In the genomic region with DNA sequence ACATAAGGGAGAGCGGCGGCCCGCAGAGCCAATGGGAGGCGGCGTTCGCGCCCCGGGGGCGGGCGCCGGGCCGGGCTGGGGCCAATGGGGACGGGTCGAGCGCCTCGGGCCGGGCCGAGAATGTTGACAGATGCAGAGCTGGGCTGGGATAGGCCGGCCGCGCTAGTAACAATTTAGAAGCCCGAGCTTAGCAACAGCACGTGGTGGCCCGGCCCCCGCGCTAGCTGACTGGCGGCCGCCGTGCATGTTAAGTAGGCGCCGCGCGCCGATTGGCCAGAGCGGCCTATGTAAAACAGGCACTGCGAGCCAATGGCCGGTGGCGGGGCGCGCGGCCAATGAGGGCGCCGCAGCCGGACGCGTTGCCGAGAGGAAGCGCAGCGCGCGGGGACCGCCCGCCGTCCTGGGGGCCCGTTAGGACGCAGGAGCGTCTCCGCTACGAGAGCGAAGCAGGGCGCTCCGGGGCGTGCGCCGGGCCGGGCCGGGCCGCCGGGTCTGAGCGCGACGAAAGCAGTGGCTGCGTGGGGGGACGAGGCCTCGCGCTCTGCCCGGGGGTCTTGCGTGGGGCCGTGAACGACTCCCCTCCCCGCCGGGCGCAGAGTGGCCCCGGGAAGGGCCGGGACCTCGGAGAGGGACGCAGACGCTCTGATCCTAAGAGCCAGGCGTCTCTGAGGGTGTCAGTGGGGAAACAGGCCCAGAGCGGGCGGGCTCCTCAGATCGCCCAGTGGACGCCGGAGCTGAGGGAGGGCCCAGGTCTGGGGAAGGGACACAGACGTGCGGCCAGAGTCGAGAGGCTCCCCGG, we compare ENCODE assay signal across 1 cellular context.
TF ChIP-seq lines count a peak whose summit lies in the region.

No MANE protein-coding gene starts in this region.

TF ChIP-seq in H1, 55 proteins besides CTCF, POLR2A, EP300 and RAD21:
- TF ChIP-seq, protein P1, sequence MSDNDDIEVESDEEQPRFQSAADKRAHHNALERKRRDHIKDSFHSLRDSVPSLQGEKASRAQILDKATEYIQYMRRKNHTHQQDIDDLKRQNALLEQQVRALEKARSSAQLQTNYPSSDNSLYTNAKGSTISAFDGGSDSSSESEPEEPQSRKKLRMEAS (IDR thresholded peaks at IDR 0.05): peak; percentile 85
- peak; percentile 92 for TF ChIP-seq SP1 (IDR thresholded peaks at IDR 0.05; ENCODE audit: low read depth, low read length)
- TF ChIP-seq POLR2AphosphoS5 (IDR thresholded peaks at IDR 0.05; ENCODE audit: low read depth, low read length): no peak
- peak; percentile 43; the same call in 1 of the 2 replicates for TF ChIP-seq PHF8 (conservative IDR thresholded peaks at IDR 0.05; ENCODE audit: low read depth, low read length)
- no peak for TF ChIP-seq NANOG (IDR thresholded peaks at IDR 0.05; ENCODE audit: insufficient read depth, low read depth, low read length, poor library complexity, severe bottlenecking)
- peak in 1 of 2 experiments; percentile 37; a peak in 1 of 4 replicates for TF ChIP-seq SIN3A (conservative IDR thresholded peaks at IDR 0.05 in 1 of 2, IDR thresholded peaks at IDR 0.05 in 1 of 2; ENCODE audit: low read depth in 1 of 2, low read length in 2 of 2)
- peak; percentile 26 for TF ChIP-seq ASH2L (IDR thresholded peaks at IDR 0.05; ENCODE audit: low read length)
- TF ChIP-seq BCL11A (IDR thresholded peaks at IDR 0.05; ENCODE audit: low read depth in 2 of 2, low read length in 2 of 2): no peak
- peak; percentile 65 for TF ChIP-seq TAF1 (IDR thresholded peaks at IDR 0.05; ENCODE audit: low read depth, low read length)
- TF ChIP-seq CREB1 (IDR thresholded peaks at IDR 0.05): peak; percentile 17; the same call in 1 of the 2 replicates
- peak; percentile 81 for TF ChIP-seq KDM1A (IDR thresholded peaks at IDR 0.05; ENCODE audit: borderline replicate concordance, low read length)
- TF ChIP-seq KDM4A (IDR thresholded peaks at IDR 0.05; ENCODE audit: low read depth, low read length, severe bottlenecking): peak; percentile 87
- no peak for TF ChIP-seq SIX5 (IDR thresholded peaks at IDR 0.05; ENCODE audit: low read depth, low read length)
- TF ChIP-seq TBP (IDR thresholded peaks at IDR 0.05; ENCODE audit: low read depth, low read length): no peak
- TF ChIP-seq BACH1 (IDR thresholded peaks at IDR 0.05; ENCODE audit: low read length): no peak
- no peak for TF ChIP-seq GTF2F1 (IDR thresholded peaks at IDR 0.05; ENCODE audit: borderline replicate concordance, low read depth, low read length)
- peak; percentile 78 for TF ChIP-seq SP2 (IDR thresholded peaks at IDR 0.05; ENCODE audit: low read length)
- TF ChIP-seq, protein P2, sequence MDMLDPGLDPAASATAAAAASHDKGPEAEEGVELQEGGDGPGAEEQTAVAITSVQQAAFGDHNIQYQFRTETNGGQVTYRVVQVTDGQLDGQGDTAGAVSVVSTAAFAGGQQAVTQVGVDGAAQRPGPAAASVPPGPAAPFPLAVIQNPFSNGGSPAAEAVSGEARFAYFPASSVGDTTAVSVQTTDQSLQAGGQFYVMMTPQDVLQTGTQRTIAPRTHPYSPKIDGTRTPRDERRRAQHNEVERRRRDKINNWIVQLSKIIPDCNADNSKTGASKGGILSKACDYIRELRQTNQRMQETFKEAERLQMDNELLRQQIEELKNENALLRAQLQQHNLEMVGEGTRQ (IDR thresholded peaks at IDR 0.05; ENCODE audit: low read length): 0 out of 2 replicates have a peak, but pooled peaks have one; percentile 41
- TF ChIP-seq RFX5 (IDR thresholded peaks at IDR 0.05; ENCODE audit: borderline replicate concordance, low read depth, low read length): peak; percentile 84
- no peak for TF ChIP-seq CBX8 (IDR thresholded peaks at IDR 0.05; ENCODE audit: borderline replicate concordance, low read depth, low read length)
- peak; percentile 87 for TF ChIP-seq CHD2 (IDR thresholded peaks at IDR 0.05; ENCODE audit: low read length)
- TF ChIP-seq RNF2 (IDR thresholded peaks at IDR 0.05; ENCODE audit: borderline replicate concordance, low read depth, low read length, missing control alignments, poor library complexity, severe bottlenecking): no peak
- TF ChIP-seq TAF7 (optimal IDR thresholded peaks at IDR 0.05; ENCODE audit: borderline replicate concordance, low read depth, low read length): no peak
- TF ChIP-seq GABPA (IDR thresholded peaks at IDR 0.05; ENCODE audit: borderline replicate concordance, insufficient read depth, low read length): no peak
TF ChIP-seq in H1: peak in this region for 13.
